In genomic region chrX:134999469-134999868, GRCh38 we compare ENCODE assay signal across 9 cellular contexts. TPM values are rescaled to one million over a fixed set of nuclear protein-coding genes. Genes with fewer than 3 reads are reported as not detected.
DNase-seq lines count a peak whose midpoint lies in the region; ATAC-seq and TF ChIP-seq lines count a peak whose summit lies in the region.
"Had no signal": no experiment of that assay in that cellular context is flagged by ENCODE, and none has a peak within 500 bp of the region (broad histone marks: within the 10 kb centered on the region; RNA-seq: fewer than 3 reads in every experiment).

No MANE protein-coding gene starts in this region.

- peak; percentile 65 for ATAC-seq in SK-N-SH treated with all-trans-retinoic acid at 6 μM for 48 hours
- ATAC-seq in left cardiac atrium: peak; percentile 29 to 51
- ATAC-seq in T-cell (replicated peaks in 1 of 4): no peak

- CTCF ChIA-PET in T-cell (lab: Charles Lee): interaction anchor here in 1 of 2 donors (0.6 kb wide), 1 partner anchor 680 kb away, joined by 4 read pairs; no protein-coding TSS in a partner anchor

- H3K4me1 ChIP-seq in uterus: no peaks in the 10 kb centered on the region

- POLR2A ChIA-PET in T-cell (lab: Charles Lee): no interaction called here

- H3K27ac Mint-ChIP-seq in T-cell (no peak overlapping the region), mesothelial cell of epicardium (no peak overlapping the region)
- H3K27ac Mint-ChIP-seq: IgD-negative memory B cell had no signal

- H3K36me3 ChIP-seq in uterus: no peaks in the 10 kb centered on the region

- no peak overlapping the region for H3K27ac ChIP-seq in uterus

- H3K9me3 Mint-ChIP-seq in T-cell: no peaks in the 10 kb centered on the region
- H3K9me3 Mint-ChIP-seq in mesothelial cell of epicardium: peaks cover 10% of the 10 kb centered on the region
- H3K9me3 Mint-ChIP-seq: IgD-negative memory B cell had no signal

- no peaks in the 10 kb centered on the region for H3K27me3 ChIP-seq in uterus

- TF ChIP-seq POLR2A in uterus (IDR thresholded peaks at IDR 0.05): no peak

- intact Hi-C loops in left cardiac atrium (cut with DNase I): no loop called here
- intact Hi-C loops in uterus (cut with DNase I; ENCODE audit: low total_unique reads): no loop called here

- TF ChIP-seq CTCF in LNCAP (IDR thresholded peaks at IDR 0.05) (peak; percentile 38; the same call in 1 of the 2 replicates), uterus (IDR thresholded peaks at IDR 0.05) (peak; percentile 16 to 55 (median 36)), mesothelial cell of epicardium (IDR thresholded peaks at IDR 0.05; ENCODE audit: unreplicated experiment) (no peak)

- DNase-seq in Daoy (ENCODE audit: low read depth) (peak; percentile 9), left cardiac atrium (no peak), uterus (no peak), T-cell (no peak), mesothelial cell of epicardium (ENCODE audit: low spot score in 2 of 2, unreplicated experiment in 2 of 2) (no peak)
- no peak for DNase-seq in activated CD8-positive, alpha-beta memory T cell treated with anti-CD3 and anti-CD28 coated beads, Interleukin-2, amount 50 U/mL, for 48 hours

- no peak overlapping the region for H3K4me3 ChIP-seq in uterus

- peaks cover 0 to 24% of the 10 kb centered on the region in 2 donors for H3K27me3 Mint-ChIP-seq in T-cell
- no peaks in the 10 kb centered on the region for H3K27me3 Mint-ChIP-seq in mesothelial cell of epicardium (ENCODE audit: low read depth)

- H3K4me3 Mint-ChIP-seq in T-cell (no peak overlapping the region), mesothelial cell of epicardium (no peak overlapping the region)
- H3K4me3 Mint-ChIP-seq: IgD-negative memory B cell had no signal

- no peaks in the 10 kb centered on the region for H3K36me3 Mint-ChIP-seq in T-cell
- H3K36me3 Mint-ChIP-seq in mesothelial cell of epicardium: no peaks in the 10 kb centered on the region
- H3K36me3 Mint-ChIP-seq: IgD-negative memory B cell had no signal

- peaks cover 9 to 15% (median 11%) of the 10 kb centered on the region in 3 donors for H3K4me1 Mint-ChIP-seq in T-cell
- H3K4me1 Mint-ChIP-seq in mesothelial cell of epicardium: peaks cover 9% of the 10 kb centered on the region

- no peaks in the 10 kb centered on the region for H3K9me3 ChIP-seq in uterus

TF ChIP-seq in SK-N-SH treated with all-trans-retinoic acid at 6 μM for 48 hours, 23 proteins besides CTCF, POLR2A, EP300 and RAD21:
- no peak for TF ChIP-seq ZFP3 (CRISPR knock-in tag; IDR thresholded peaks at IDR 0.05)
- TF ChIP-seq ARNTL (CRISPR knock-in tag; IDR thresholded peaks at IDR 0.05; ENCODE audit: borderline replicate concordance, low read depth): no peak
- no peak for TF ChIP-seq GLIS3 (CRISPR knock-in tag; IDR thresholded peaks at IDR 0.05)
- no peak for TF ChIP-seq OSR1 (CRISPR knock-in tag; IDR thresholded peaks at IDR 0.05)
- TF ChIP-seq ZNF565 (CRISPR knock-in tag; conservative IDR thresholded peaks at IDR 0.05; ENCODE audit: low read depth): no peak
- TF ChIP-seq CSRNP3 (CRISPR knock-in tag; IDR thresholded peaks at IDR 0.05): no peak
- TF ChIP-seq POU6F1 (CRISPR knock-in tag; IDR thresholded peaks at IDR 0.05; ENCODE audit: borderline replicate concordance, low read depth): no peak
- TF ChIP-seq ISL1 (CRISPR knock-in tag; IDR thresholded peaks at IDR 0.05): no peak
- no peak for TF ChIP-seq BACH2 (CRISPR knock-in tag; IDR thresholded peaks at IDR 0.05; ENCODE audit: borderline replicate concordance)
- no peak for TF ChIP-seq ZFP30 (CRISPR knock-in tag; IDR thresholded peaks at IDR 0.05)
- no peak for TF ChIP-seq PATZ1 (CRISPR knock-in tag; IDR thresholded peaks at IDR 0.05; ENCODE audit: borderline replicate concordance)
- no peak for TF ChIP-seq CSDC2 (CRISPR knock-in tag; IDR thresholded peaks at IDR 0.05)
- TF ChIP-seq ZC3H10 (CRISPR knock-in tag; IDR thresholded peaks at IDR 0.05): no peak

RNA-seq across cellular contexts. Expression of gene SMIM10, which starts 8.7 kb away (rescaled TPM):
- total RNA-seq in Daoy (2014; rRNA removed; shearing (Covaris generic)): 2.7 and 3.1 TPM in 2 replicates
- 1 to 10 TPM; 6.2 to 6.9 TPM for total RNA-seq in left cardiac atrium
- total RNA-seq in uterus: 10 to 100 TPM in 2 of 4 donors, 1 to 10 TPM in 2; 4.6 to 16.1 (median 10.5) TPM
- total RNA-seq in T-cell: not detected
- 3.0 to 4.0 TPM (median 3.7 TPM) in 3 replicates for total RNA-seq in mesothelial cell of epicardium

RNA-seq across cellular contexts. Expression of gene RTL8B, which starts 22.9 kb away (rescaled TPM):
- 2.6 and 3.6 TPM in 2 replicates for total RNA-seq in Daoy (2014; rRNA removed; shearing (Covaris generic))
- total RNA-seq in left cardiac atrium: 10 to 100 TPM; 10.8 to 14.2 TPM
- total RNA-seq in uterus: 10 to 100 TPM in 1 of 4 donors, 1 to 10 TPM in 2, under 1 TPM in 1; 0.26 to 22.8 (median 6.3) TPM
- under 1 TPM in 4 of 5 donors, not detected in 1; 0.13 to 0.43 (median 0.34) TPM for total RNA-seq in T-cell
- 18.5 to 18.6 TPM (median 18.6 TPM) in 3 replicates for total RNA-seq in mesothelial cell of epicardium

RNA-seq across cellular contexts. Expression of gene RTL8C, which starts 32.7 kb away (rescaled TPM):
- total RNA-seq in Daoy (2014; rRNA removed; shearing (Covaris generic)): 11.5 and 17.0 TPM in 2 replicates
- 100 to 1,000 TPM; 195 to 218 TPM for total RNA-seq in left cardiac atrium
- 100 to 1,000 TPM in 1 of 4 donors, 10 to 100 TPM in 3; 47.4 to 121 (median 67.4) TPM for total RNA-seq in uterus
- total RNA-seq in T-cell: 10 to 100 TPM in 4 of 5 donors, 1 to 10 TPM in 1; 7.7 to 27.9 (median 20.7) TPM
- 121 to 126 TPM (median 124 TPM) in 3 replicates for total RNA-seq in mesothelial cell of epicardium

RNA-seq across cellular contexts. Expression of gene RTL8A, which starts 52.5 kb away (rescaled TPM):
- total RNA-seq in Daoy (2014; rRNA removed; shearing (Covaris generic)): 1.2 and 9.8 TPM in 2 replicates
- total RNA-seq in left cardiac atrium (10 to 100 TPM; 31.0 to 34.9 TPM), uterus (10 to 100 TPM in 3 of 4 donors, 1 to 10 TPM in 1; 3.2 to 52.4 (median 38.6) TPM), T-cell (10 to 100 TPM in 3 of 5 donors, 1 to 10 TPM in 2; 8.0 to 23.5 (median 18.5) TPM), mesothelial cell of epicardium (48.0 to 53.4 TPM (median 48.8 TPM) in 3 replicates)

Comparison
In these comparisons a context has a peak if more than half of its experiments do, and no peak if none do; other contexts are left out.
1. ATAC-seq: peak in SK-N-SH treated with all-trans-retinoic acid at 6 μM for 48 hours (single experiment) and left cardiac atrium (2 of 2); none in T-cell (0 of 4).